ENCODE assay signal across 1 cellular context in genomic region chr14:55440385-55440784, GRCh38.
A peak's percentile ranks its signal among the peaks of the same experiment; 100 is the strongest.
TF ChIP-seq lines count a peak whose summit lies in the region.

Gene TBPL2, minus strand, starts transcription at chr14:55440616. Its CDS starts 167 bp downstream, at chr14:55440449.

TF ChIP-seq in WTC11, 78 proteins besides CTCF, POLR2A, EP300 and RAD21 (continued from another document):
- TF ChIP-seq NFATC4 (CRISPR knock-in tag; IDR thresholded peaks at IDR 0.05) (no peak), ZNF396 (CRISPR knock-in tag; IDR thresholded peaks at IDR 0.05; ENCODE audit: borderline replicate concordance) (no peak), GRHL2 (CRISPR knock-in tag; IDR thresholded peaks at IDR 0.05; ENCODE audit: insufficient replicate concordance, severe bottlenecking) (no peak), SP1 (CRISPR knock-in tag; conservative IDR thresholded peaks at IDR 0.05) (peak; percentile 41; the same call in 1 of the 2 replicates), ZNF121 (CRISPR knock-in tag; IDR thresholded peaks at IDR 0.05) (peak; percentile 43), ARID4B (CRISPR knock-in tag; IDR thresholded peaks at IDR 0.05; ENCODE audit: borderline replicate concordance) (no peak), ZNF138 (CRISPR knock-in tag; conservative IDR thresholded peaks at IDR 0.05) (0 out of 2 replicates have a peak, but pooled peaks have one; percentile 37), ZNF317 (CRISPR knock-in tag; IDR thresholded peaks at IDR 0.05; ENCODE audit: borderline replicate concordance, low read depth) (no peak), SMAD3 (CRISPR knock-in tag; IDR thresholded peaks at IDR 0.05; ENCODE audit: borderline replicate concordance) (no peak), TP53 (CRISPR knock-in tag; IDR thresholded peaks at IDR 0.05) (no peak), NFYB (CRISPR knock-in tag; conservative IDR thresholded peaks at IDR 0.05; ENCODE audit: low read depth) (no peak), ZBTB21 (CRISPR knock-in tag; IDR thresholded peaks at IDR 0.05; ENCODE audit: borderline replicate concordance) (peak; percentile 53; the same call in 1 of the 2 replicates), FOXP1 (CRISPR knock-in tag; IDR thresholded peaks at IDR 0.05; ENCODE audit: borderline replicate concordance) (0 out of 2 replicates have a peak, but pooled peaks have one; percentile 34), ZNF532 (CRISPR knock-in tag; IDR thresholded peaks at IDR 0.05; ENCODE audit: borderline replicate concordance) (no peak), GTF2I (CRISPR knock-in tag; conservative IDR thresholded peaks at IDR 0.05) (no peak), CBFB (CRISPR knock-in tag; IDR thresholded peaks at IDR 0.05; ENCODE audit: low read depth) (no peak), ESRRA (CRISPR knock-in tag; IDR thresholded peaks at IDR 0.05; ENCODE audit: borderline replicate concordance) (no peak), FOXK1 (CRISPR knock-in tag; IDR thresholded peaks at IDR 0.05) (no peak), SOX15 (CRISPR knock-in tag; IDR thresholded peaks at IDR 0.05) (no peak), NR1H2 (CRISPR knock-in tag; IDR thresholded peaks at IDR 0.05) (no peak), HMGA2 (CRISPR knock-in tag; IDR thresholded peaks at IDR 0.05) (no peak), ERG (CRISPR knock-in tag; IDR thresholded peaks at IDR 0.05) (no peak)
- TF ChIP-seq, protein P1, sequence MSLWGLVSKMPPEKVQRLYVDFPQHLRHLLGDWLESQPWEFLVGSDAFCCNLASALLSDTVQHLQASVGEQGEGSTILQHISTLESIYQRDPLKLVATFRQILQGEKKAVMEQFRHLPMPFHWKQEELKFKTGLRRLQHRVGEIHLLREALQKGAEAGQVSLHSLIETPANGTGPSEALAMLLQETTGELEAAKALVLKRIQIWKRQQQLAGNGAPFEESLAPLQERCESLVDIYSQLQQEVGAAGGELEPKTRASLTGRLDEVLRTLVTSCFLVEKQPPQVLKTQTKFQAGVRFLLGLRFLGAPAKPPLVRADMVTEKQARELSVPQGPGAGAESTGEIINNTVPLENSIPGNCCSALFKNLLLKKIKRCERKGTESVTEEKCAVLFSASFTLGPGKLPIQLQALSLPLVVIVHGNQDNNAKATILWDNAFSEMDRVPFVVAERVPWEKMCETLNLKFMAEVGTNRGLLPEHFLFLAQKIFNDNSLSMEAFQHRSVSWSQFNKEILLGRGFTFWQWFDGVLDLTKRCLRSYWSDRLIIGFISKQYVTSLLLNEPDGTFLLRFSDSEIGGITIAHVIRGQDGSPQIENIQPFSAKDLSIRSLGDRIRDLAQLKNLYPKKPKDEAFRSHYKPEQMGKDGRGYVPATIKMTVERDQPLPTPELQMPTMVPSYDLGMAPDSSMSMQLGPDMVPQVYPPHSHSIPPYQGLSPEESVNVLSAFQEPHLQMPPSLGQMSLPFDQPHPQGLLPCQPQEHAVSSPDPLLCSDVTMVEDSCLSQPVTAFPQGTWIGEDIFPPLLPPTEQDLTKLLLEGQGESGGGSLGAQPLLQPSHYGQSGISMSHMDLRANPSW (CRISPR knock-in tag; conservative IDR thresholded peaks at IDR 0.05; ENCODE audit: low read depth): no peak
- TF ChIP-seq, protein P2, sequence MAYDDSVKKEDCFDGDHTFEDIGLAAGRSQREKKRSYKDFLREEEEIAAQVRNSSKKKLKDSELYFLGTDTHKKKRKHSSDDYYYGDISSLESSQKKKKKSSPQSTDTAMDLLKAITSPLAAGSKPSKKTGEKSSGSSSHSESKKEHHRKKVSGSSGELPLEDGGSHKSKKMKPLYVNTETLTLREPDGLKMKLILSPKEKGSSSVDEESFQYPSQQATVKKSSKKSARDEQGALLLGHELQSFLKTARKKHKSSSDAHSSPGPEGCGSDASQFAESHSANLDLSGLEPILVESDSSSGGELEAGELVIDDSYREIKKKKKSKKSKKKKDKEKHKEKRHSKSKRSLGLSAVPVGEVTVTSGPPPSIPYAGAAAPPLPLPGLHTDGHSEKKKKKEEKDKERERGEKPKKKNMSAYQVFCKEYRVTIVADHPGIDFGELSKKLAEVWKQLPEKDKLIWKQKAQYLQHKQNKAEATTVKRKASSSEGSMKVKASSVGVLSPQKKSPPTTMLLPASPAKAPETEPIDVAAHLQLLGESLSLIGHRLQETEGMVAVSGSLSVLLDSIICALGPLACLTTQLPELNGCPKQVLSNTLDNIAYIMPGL (CRISPR knock-in tag; IDR thresholded peaks at IDR 0.05): peak; percentile 98
- TF ChIP-seq, protein P3, sequence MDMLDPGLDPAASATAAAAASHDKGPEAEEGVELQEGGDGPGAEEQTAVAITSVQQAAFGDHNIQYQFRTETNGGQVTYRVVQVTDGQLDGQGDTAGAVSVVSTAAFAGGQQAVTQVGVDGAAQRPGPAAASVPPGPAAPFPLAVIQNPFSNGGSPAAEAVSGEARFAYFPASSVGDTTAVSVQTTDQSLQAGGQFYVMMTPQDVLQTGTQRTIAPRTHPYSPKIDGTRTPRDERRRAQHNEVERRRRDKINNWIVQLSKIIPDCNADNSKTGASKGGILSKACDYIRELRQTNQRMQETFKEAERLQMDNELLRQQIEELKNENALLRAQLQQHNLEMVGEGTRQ (CRISPR knock-in tag; IDR thresholded peaks at IDR 0.05): no peak
- TF ChIP-seq, protein P4, sequence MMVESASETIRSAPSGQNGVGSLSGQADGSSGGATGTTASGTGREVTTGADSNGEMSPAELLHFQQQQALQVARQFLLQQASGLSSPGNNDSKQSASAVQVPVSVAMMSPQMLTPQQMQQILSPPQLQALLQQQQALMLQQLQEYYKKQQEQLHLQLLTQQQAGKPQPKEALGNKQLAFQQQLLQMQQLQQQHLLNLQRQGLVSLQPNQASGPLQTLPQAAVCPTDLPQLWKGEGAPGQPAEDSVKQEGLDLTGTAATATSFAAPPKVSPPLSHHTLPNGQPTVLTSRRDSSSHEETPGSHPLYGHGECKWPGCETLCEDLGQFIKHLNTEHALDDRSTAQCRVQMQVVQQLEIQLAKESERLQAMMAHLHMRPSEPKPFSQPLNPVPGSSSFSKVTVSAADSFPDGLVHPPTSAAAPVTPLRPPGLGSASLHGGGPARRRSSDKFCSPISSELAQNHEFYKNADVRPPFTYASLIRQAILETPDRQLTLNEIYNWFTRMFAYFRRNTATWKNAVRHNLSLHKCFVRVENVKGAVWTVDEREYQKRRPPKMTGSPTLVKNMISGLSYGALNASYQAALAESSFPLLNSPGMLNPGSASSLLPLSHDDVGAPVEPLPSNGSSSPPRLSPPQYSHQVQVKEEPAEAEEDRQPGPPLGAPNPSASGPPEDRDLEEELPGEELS (CRISPR knock-in tag; IDR thresholded peaks at IDR 0.05): no peak
- TF ChIP-seq, protein P5, sequence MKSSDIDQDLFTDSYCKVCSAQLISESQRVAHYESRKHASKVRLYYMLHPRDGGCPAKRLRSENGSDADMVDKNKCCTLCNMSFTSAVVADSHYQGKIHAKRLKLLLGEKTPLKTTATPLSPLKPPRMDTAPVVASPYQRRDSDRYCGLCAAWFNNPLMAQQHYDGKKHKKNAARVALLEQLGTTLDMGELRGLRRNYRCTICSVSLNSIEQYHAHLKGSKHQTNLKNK (CRISPR knock-in tag; IDR thresholded peaks at IDR 0.05): no peak
